In genomic region chr16:89779917-89780316, GRCh38 we compare ENCODE assay signal across 21 cellular contexts.
"Had no signal": no experiment of that assay in that cellular context is flagged by ENCODE, and none has a peak within 500 bp of the region (broad histone marks: within the 10 kb centered on the region; RNA-seq: fewer than 3 reads in every experiment).

No MANE protein-coding gene starts in this region.

- H3K27ac ChIP-seq: epithelial cell of prostate, gastroesophageal sphincter, lower lobe of right lung, right lobe of liver, skin epidermis, tibial nerve had no signal

- H3K4me1 Mint-ChIP-seq: naive B cell had no signal

- H3K36me3 ChIP-seq: gastroesophageal sphincter, lower lobe of right lung, right lobe of liver, tibial nerve had no signal

- H3K4me3 ChIP-seq: gastroesophageal sphincter, lower lobe of right lung, right lobe of liver, skin epidermis, tibial nerve had no signal

- H3K4me3 Mint-ChIP-seq: activated CD4-positive, alpha-beta memory T cell treated with anti-CD3 and anti-CD28 coated beads, Interleukin-2, amount 10 ng/mL, durations not matched to agents 7 days and 5 days; activated CD4-positive, alpha-beta T cell treated with anti-CD3 and anti-CD28 coated beads, Interleukin-2, amount 10 ng/mL, durations not matched to agents 24 days and 14 days; activated naive CD4-positive, alpha-beta T cell treated with anti-CD3 and anti-CD28 coated beads for 36 hours; activated naive CD8-positive, alpha-beta T cell treated with anti-CD3 and anti-CD28 coated beads, Interleukin-2, amount 10 ng/mL, durations not matched to agents 7 days and 5 days; activated T-cell treated with anti-CD3 and anti-CD28 coated beads, Interleukin-2, amount 50 U/mL, for 72 hours; immature natural killer cell; naive B cell; stimulated activated naive CD8-positive, alpha-beta T cell treated with anti-CD3 and anti-CD28 coated beads, Interleukin-15, Interleukin-2, amounts not matched to agents 100 ng/mL and 50 ng/mL, for 24 hours had no signal

- DNase-seq: activated CD4-positive, alpha-beta memory T cell treated with anti-CD3 and anti-CD28 coated beads, Interleukin-2, amount 10 ng/mL, durations not matched to agents 7 days and 5 days; activated CD4-positive, alpha-beta T cell treated with anti-CD3 and anti-CD28 coated beads, Interleukin-2, amount 10 ng/mL, durations not matched to agents 24 days and 14 days; activated effector memory CD4-positive, alpha-beta T cell treated with Interleukin-2 at 50 U/mL for 16 hours; activated naive CD4-positive, alpha-beta T cell treated with anti-CD3 and anti-CD28 coated beads for 36 hours; activated naive CD8-positive, alpha-beta T cell treated with anti-CD3 and anti-CD28 coated beads, Interleukin-2, amount 10 ng/mL, durations not matched to agents 7 days and 5 days; activated T-cell treated with anti-CD3 and anti-CD28 coated beads, Interleukin-2, amount 50 U/mL, for 72 hours; amniotic stem cell; cortex of kidney; immature natural killer cell; lower lobe of right lung; naive B cell; occipital lobe; right lobe of liver; stimulated activated CD4-positive, alpha-beta T cell treated with anti-CD3 and anti-CD28 coated beads, Interleukin-1b, Interleukin-23, amount 100 ng/mL, for 48 hours had no signal

- H3K9me3 Mint-ChIP-seq: activated CD4-positive, alpha-beta memory T cell treated with anti-CD3 and anti-CD28 coated beads, Interleukin-2, amount 10 ng/mL, durations not matched to agents 7 days and 5 days; activated CD4-positive, alpha-beta T cell treated with anti-CD3 and anti-CD28 coated beads, Interleukin-2, amount 10 ng/mL, durations not matched to agents 24 days and 14 days; activated naive CD4-positive, alpha-beta T cell treated with anti-CD3 and anti-CD28 coated beads for 36 hours; activated naive CD8-positive, alpha-beta T cell treated with anti-CD3 and anti-CD28 coated beads, Interleukin-2, amount 10 ng/mL, durations not matched to agents 7 days and 5 days; activated T-cell treated with anti-CD3 and anti-CD28 coated beads, Interleukin-2, amount 50 U/mL, for 72 hours; immature natural killer cell; naive B cell; stimulated activated naive CD8-positive, alpha-beta T cell treated with anti-CD3 and anti-CD28 coated beads, Interleukin-15, Interleukin-2, amounts not matched to agents 100 ng/mL and 50 ng/mL, for 24 hours had no signal

- H3K9me3 ChIP-seq: gastroesophageal sphincter, lower lobe of right lung, right lobe of liver, tibial nerve had no signal

- ATAC-seq: activated CD4-positive, CD25-positive, alpha-beta regulatory T cell treated with anti-CD3 and anti-CD28 coated beads, Interleukin-2, amount 50 U/mL, for 24 hours; activated T-cell treated with anti-CD3 and anti-CD28 coated beads, Interleukin-2, amount 50 U/mL, for 72 hours; gastroesophageal sphincter; left lobe of liver; lower lobe of right lung; right lobe of liver had no signal

- H3K27me3 Mint-ChIP-seq: activated CD4-positive, alpha-beta memory T cell treated with anti-CD3 and anti-CD28 coated beads, Interleukin-2, amount 10 ng/mL, durations not matched to agents 7 days and 5 days; activated CD4-positive, alpha-beta T cell treated with anti-CD3 and anti-CD28 coated beads, Interleukin-2, amount 10 ng/mL, durations not matched to agents 24 days and 14 days; activated naive CD8-positive, alpha-beta T cell treated with anti-CD3 and anti-CD28 coated beads, Interleukin-2, amount 10 ng/mL, durations not matched to agents 7 days and 5 days; naive B cell; stimulated activated naive CD8-positive, alpha-beta T cell treated with anti-CD3 and anti-CD28 coated beads, Interleukin-15, Interleukin-2, amounts not matched to agents 100 ng/mL and 50 ng/mL, for 24 hours had no signal

- H3K4me1 ChIP-seq: gastroesophageal sphincter, lower lobe of right lung, right lobe of liver, tibial nerve had no signal

- H3K27ac Mint-ChIP-seq: activated CD4-positive, alpha-beta memory T cell treated with anti-CD3 and anti-CD28 coated beads, Interleukin-2, amount 10 ng/mL, durations not matched to agents 7 days and 5 days; activated CD4-positive, alpha-beta T cell treated with anti-CD3 and anti-CD28 coated beads, Interleukin-2, amount 10 ng/mL, durations not matched to agents 24 days and 14 days; activated naive CD4-positive, alpha-beta T cell treated with anti-CD3 and anti-CD28 coated beads for 36 hours; activated T-cell treated with anti-CD3 and anti-CD28 coated beads, Interleukin-2, amount 50 U/mL, for 72 hours; stimulated activated naive CD8-positive, alpha-beta T cell treated with anti-CD3 and anti-CD28 coated beads, Interleukin-15, Interleukin-2, amounts not matched to agents 100 ng/mL and 50 ng/mL, for 24 hours had no signal

- H3K27me3 ChIP-seq: gastroesophageal sphincter, right lobe of liver, tibial nerve had no signal
